1 cellular context compared by ENCODE assay signal in the genomic region with DNA sequence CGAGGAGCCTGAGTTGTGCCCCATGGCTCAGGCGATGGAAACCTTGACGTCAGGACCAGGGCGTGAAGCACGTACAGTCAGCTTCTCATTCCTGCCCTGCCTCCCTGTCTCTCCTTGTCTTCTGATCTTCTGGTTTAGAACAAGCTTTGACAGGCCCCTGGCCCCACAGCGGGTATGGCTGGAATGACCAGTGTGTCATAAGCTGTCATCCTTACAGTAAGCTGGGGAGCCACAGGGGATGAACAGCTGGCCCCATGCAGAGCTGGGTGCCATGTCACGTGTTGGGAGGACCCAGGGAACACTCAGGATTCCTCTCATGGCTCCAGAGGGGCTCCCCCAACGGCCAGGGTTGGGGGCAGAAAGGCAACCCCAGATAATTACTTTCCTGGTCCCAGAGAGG.
TF ChIP-seq lines count a peak whose summit lies in the region.

No MANE protein-coding gene starts in this region.

TF ChIP-seq in GM23338, 12 proteins besides CTCF, POLR2A, EP300 and RAD21:
- no peak for TF ChIP-seq CREB1 (CRISPR knock-in tag; IDR thresholded peaks at IDR 0.05; ENCODE audit: low read depth)
- no peak for TF ChIP-seq ZNF331 (CRISPR knock-in tag; IDR thresholded peaks at IDR 0.05; ENCODE audit: low read depth)
- TF ChIP-seq POLR2AphosphoS5 (IDR thresholded peaks at IDR 0.05; ENCODE audit: low read depth) = no peak
- TF ChIP-seq STAT1 (IDR thresholded peaks at IDR 0.05; ENCODE audit: unreplicated experiment) = no peak
- TF ChIP-seq, protein P1, sequence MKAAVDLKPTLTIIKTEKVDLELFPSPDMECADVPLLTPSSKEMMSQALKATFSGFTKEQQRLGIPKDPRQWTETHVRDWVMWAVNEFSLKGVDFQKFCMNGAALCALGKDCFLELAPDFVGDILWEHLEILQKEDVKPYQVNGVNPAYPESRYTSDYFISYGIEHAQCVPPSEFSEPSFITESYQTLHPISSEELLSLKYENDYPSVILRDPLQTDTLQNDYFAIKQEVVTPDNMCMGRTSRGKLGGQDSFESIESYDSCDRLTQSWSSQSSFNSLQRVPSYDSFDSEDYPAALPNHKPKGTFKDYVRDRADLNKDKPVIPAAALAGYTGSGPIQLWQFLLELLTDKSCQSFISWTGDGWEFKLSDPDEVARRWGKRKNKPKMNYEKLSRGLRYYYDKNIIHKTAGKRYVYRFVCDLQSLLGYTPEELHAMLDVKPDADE (IDR thresholded peaks at IDR 0.05) = no peak
- no peak for TF ChIP-seq EZH2 (IDR thresholded peaks at IDR 0.05; ENCODE audit: low read depth, unreplicated experiment)
- TF ChIP-seq NANOG (IDR thresholded peaks at IDR 0.05; ENCODE audit: borderline replicate concordance) = no peak
- no peak for TF ChIP-seq EZH2phosphoT487 (IDR thresholded peaks at IDR 0.05; ENCODE audit: unreplicated experiment)
- TF ChIP-seq, protein P2, sequence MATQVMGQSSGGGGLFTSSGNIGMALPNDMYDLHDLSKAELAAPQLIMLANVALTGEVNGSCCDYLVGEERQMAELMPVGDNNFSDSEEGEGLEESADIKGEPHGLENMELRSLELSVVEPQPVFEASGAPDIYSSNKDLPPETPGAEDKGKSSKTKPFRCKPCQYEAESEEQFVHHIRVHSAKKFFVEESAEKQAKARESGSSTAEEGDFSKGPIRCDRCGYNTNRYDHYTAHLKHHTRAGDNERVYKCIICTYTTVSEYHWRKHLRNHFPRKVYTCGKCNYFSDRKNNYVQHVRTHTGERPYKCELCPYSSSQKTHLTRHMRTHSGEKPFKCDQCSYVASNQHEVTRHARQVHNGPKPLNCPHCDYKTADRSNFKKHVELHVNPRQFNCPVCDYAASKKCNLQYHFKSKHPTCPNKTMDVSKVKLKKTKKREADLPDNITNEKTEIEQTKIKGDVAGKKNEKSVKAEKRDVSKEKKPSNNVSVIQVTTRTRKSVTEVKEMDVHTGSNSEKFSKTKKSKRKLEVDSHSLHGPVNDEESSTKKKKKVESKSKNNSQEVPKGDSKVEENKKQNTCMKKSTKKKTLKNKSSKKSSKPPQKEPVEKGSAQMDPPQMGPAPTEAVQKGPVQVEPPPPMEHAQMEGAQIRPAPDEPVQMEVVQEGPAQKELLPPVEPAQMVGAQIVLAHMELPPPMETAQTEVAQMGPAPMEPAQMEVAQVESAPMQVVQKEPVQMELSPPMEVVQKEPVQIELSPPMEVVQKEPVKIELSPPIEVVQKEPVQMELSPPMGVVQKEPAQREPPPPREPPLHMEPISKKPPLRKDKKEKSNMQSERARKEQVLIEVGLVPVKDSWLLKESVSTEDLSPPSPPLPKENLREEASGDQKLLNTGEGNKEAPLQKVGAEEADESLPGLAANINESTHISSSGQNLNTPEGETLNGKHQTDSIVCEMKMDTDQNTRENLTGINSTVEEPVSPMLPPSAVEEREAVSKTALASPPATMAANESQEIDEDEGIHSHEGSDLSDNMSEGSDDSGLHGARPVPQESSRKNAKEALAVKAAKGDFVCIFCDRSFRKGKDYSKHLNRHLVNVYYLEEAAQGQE (IDR thresholded peaks at IDR 0.05; ENCODE audit: unreplicated experiment) = no peak
- no peak for TF ChIP-seq JUNB (IDR thresholded peaks at IDR 0.05; ENCODE audit: unreplicated experiment)
- no peak for TF ChIP-seq ZNF114 (CRISPR knock-in tag; IDR thresholded peaks at IDR 0.05)
- TF ChIP-seq, protein P3, sequence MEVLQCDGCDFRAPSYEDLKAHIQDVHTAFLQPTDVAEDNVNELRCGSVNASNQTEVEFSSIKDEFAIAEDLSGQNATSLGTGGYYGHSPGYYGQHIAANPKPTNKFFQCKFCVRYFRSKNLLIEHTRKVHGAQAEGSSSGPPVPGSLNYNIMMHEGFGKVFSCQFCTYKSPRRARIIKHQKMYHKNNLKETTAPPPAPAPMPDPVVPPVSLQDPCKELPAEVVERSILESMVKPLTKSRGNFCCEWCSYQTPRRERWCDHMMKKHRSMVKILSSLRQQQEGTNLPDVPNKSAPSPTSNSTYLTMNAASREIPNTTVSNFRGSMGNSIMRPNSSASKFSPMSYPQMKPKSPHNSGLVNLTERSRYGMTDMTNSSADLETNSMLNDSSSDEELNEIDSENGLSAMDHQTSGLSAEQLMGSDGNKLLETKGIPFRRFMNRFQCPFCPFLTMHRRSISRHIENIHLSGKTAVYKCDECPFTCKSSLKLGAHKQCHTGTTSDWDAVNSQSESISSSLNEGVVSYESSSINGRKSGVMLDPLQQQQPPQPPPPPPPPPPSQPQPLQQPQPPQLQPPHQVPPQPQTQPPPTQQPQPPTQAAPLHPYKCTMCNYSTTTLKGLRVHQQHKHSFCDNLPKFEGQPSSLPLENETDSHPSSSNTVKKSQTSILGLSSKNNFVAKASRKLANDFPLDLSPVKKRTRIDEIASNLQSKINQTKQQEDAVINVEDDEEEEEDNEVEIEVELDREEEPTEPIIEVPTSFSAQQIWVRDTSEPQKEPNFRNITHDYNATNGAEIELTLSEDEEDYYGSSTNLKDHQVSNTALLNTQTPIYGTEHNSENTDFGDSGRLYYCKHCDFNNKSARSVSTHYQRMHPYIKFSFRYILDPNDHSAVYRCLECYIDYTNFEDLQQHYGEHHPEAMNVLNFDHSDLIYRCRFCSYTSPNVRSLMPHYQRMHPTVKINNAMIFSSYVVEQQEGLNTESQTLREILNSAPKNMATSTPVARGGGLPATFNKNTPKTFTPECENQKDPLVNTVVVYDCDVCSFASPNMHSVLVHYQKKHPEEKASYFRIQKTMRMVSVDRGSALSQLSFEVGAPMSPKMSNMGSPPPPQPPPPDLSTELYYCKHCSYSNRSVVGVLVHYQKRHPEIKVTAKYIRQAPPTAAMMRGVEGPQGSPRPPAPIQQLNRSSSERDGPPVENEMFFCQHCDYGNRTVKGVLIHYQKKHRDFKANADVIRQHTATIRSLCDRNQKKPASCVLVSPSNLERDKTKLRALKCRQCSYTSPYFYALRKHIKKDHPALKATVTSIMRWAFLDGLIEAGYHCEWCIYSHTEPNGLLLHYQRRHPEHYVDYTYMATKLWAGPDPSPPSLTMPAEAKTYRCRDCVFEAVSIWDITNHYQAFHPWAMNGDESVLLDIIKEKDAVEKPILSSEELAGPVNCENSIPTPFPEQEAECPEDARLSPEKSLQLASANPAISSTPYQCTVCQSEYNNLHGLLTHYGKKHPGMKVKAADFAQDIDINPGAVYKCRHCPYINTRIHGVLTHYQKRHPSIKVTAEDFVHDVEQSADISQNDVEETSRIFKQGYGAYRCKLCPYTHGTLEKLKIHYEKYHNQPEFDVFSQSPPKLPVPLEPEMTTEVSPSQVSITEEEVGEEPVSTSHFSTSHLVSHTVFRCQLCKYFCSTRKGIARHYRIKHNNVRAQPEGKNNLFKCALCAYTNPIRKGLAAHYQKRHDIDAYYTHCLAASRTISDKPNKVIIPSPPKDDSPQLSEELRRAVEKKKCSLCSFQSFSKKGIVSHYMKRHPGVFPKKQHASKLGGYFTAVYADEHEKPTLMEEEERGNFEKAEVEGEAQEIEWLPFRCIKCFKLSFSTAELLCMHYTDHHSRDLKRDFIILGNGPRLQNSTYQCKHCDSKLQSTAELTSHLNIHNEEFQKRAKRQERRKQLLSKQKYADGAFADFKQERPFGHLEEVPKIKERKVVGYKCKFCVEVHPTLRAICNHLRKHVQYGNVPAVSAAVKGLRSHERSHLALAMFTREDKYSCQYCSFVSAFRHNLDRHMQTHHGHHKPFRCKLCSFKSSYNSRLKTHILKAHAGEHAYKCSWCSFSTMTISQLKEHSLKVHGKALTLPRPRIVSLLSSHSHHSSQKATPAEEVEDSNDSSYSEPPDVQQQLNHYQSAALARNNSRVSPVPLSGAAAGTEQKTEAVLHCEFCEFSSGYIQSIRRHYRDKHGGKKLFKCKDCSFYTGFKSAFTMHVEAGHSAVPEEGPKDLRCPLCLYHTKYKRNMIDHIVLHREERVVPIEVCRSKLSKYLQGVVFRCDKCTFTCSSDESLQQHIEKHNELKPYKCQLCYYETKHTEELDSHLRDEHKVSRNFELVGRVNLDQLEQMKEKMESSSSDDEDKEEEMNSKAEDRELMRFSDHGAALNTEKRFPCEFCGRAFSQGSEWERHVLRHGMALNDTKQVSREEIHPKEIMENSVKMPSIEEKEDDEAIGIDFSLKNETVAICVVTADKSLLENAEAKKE (CRISPR knock-in tag; IDR thresholded peaks at IDR 0.05) = no peak
TF ChIP-seq in GM23338: peak in this region for 0.
